21 cellular contexts compared by ENCODE assay signal in the genomic region with DNA sequence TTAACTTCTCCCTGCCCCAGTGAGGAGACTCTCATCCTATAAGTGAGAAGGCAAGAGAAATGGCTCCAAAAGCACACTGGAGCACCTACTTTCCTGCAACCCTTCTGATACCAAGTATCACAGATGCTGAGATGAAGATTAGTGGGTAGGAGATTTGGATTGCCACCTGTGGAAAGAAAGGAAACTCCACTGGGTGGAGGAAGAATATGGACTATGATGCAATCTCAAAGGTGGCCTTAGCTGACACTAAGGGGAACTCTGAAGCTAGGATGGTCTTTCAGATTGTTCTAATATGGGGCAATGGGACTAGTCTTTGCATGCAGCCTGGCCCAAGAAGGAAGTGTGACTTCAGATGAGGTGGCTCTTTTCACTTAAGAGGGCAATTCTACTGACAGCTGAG. TPM values are rescaled to one million over a fixed set of nuclear protein-coding genes. Genes with fewer than 3 reads are reported as not detected.
DNase-seq lines count a peak whose midpoint lies in the region; ATAC-seq and TF ChIP-seq lines count a peak whose summit lies in the region.
"Had no signal": no experiment of that assay in that cellular context is flagged by ENCODE, and none has a peak within 500 bp of the region (broad histone marks: within the 10 kb centered on the region; RNA-seq: fewer than 3 reads in every experiment).

No MANE protein-coding gene starts in this region.

- no peaks in the 10 kb centered on the region for H3K27me3 Mint-ChIP-seq in activated CD8-positive, alpha-beta T cell treated with anti-CD3 and anti-CD28 coated beads, Interleukin-2, amount 10 ng/mL, durations not matched to agents 7 days and 5 days (ENCODE audit: low read depth)
- no peaks in the 10 kb centered on the region for H3K27me3 Mint-ChIP-seq in activated CD8-positive, alpha-beta T cell treated with anti-CD3 and anti-CD28 coated beads for 36 hours
- H3K27me3 Mint-ChIP-seq in activated T-helper 17 cell treated with anti-CD3 and anti-CD28 coated beads, Interleukin-2, amount 50 U/mL, for 72 hours = no peaks in the 10 kb centered on the region
- H3K27me3 Mint-ChIP-seq in progenitor cell of endocrine pancreas = no peaks in the 10 kb centered on the region
- H3K27me3 Mint-ChIP-seq: CD4-positive, alpha-beta T cell; IgD-negative memory B cell had no signal

- no peaks in the 10 kb centered on the region for H3K4me1 ChIP-seq in KMS-11 (ENCODE audit: low read depth, poor library complexity, severe bottlenecking)
- H3K4me1 ChIP-seq: BLaER1, SJCRH30 had no signal

- no peak for DNase-seq in activated CD8-positive, alpha-beta T cell treated with anti-CD3 and anti-CD28 coated beads, Interleukin-2, amount 10 ng/mL, durations not matched to agents 7 days and 5 days
- DNase-seq in activated CD8-positive, alpha-beta T cell treated with anti-CD3 and anti-CD28 coated beads for 36 hours = no peak
- DNase-seq in progenitor cell of endocrine pancreas (ENCODE audit: low spot score, unreplicated experiment) = no peak
- no peak for DNase-seq in NCI-H2227 (lab: John Stamatoyannopoulos, UW; ENCODE audit: unreplicated experiment)
- no peak for DNase-seq in DMS153 treated with DMSO at 0.1 percent for 48 hours (lab: John Stamatoyannopoulos, UW; ENCODE audit: unreplicated experiment)
- DNase-seq: CD4-positive, alpha-beta T cell; COR-L47; Karpas-422; NCI-H1048; NCI-H1417; NCI-H1694; NCI-H2081; NCI-H226; NCI-H510A; SJCRH30 had no signal

- H3K27ac Mint-ChIP-seq in activated CD8-positive, alpha-beta T cell treated with anti-CD3 and anti-CD28 coated beads, Interleukin-2, amount 10 ng/mL, durations not matched to agents 7 days and 5 days = peak overlapping the region; percentile 2
- no peak overlapping the region for H3K27ac Mint-ChIP-seq in activated CD8-positive, alpha-beta T cell treated with anti-CD3 and anti-CD28 coated beads for 36 hours
- H3K27ac Mint-ChIP-seq in activated T-helper 17 cell treated with anti-CD3 and anti-CD28 coated beads, Interleukin-2, amount 50 U/mL, for 72 hours = peak overlapping the region; percentile 22
- peak overlapping the region; percentile 34 for H3K27ac Mint-ChIP-seq in progenitor cell of endocrine pancreas

- peak overlapping the region; percentile 8; the same call in 1 of the 2 replicates for H3K27ac ChIP-seq in KMS-11
- H3K27ac ChIP-seq: BLaER1, SJCRH30 had no signal

- no peak overlapping the region for H3K9ac ChIP-seq in KMS-11
- H3K9ac ChIP-seq: BLaER1 had no signal

- H3K4me3 ChIP-seq in KMS-11 (IDR thresholded peaks at IDR 0.05; ENCODE audit: insufficient read depth, low read depth, low read length) = no peak overlapping the region
- H3K4me3 ChIP-seq: BLaER1, SJCRH30 had no signal

- H3K79me2 ChIP-seq in KMS-11 (ENCODE audit: insufficient read depth, low read depth) = peaks cover 15% of the 10 kb centered on the region

- H4K20me1 ChIP-seq in KMS-11 (ENCODE audit: insufficient read depth) = no peaks in the 10 kb centered on the region

- no peak for TF ChIP-seq CTCF in activated CD8-positive, alpha-beta T cell treated with anti-CD3 and anti-CD28 coated beads for 36 hours (IDR thresholded peaks at IDR 0.05)
- TF ChIP-seq CTCF in KMS-11 (conservative IDR thresholded peaks at IDR 0.05; ENCODE audit: low read depth, low read length) (no peak), progenitor cell of endocrine pancreas (IDR thresholded peaks at IDR 0.05; ENCODE audit: unreplicated experiment) (no peak)

- H3K9me3 Mint-ChIP-seq in activated CD8-positive, alpha-beta T cell treated with anti-CD3 and anti-CD28 coated beads, Interleukin-2, amount 10 ng/mL, durations not matched to agents 7 days and 5 days (ENCODE audit: insufficient read depth) = peaks cover 6% of the 10 kb centered on the region
- peaks cover 13% of the 10 kb centered on the region for H3K9me3 Mint-ChIP-seq in activated CD8-positive, alpha-beta T cell treated with anti-CD3 and anti-CD28 coated beads for 36 hours
- H3K9me3 Mint-ChIP-seq in activated T-helper 17 cell treated with anti-CD3 and anti-CD28 coated beads, Interleukin-2, amount 50 U/mL, for 72 hours = peaks cover 15% of the 10 kb centered on the region
- peaks cover 19% of the 10 kb centered on the region for H3K9me3 Mint-ChIP-seq in progenitor cell of endocrine pancreas (ENCODE audit: low read depth)

- peaks cover 18% of the 10 kb centered on the region; the same call in 1 of the 2 replicates for H3K36me3 ChIP-seq in KMS-11 (ENCODE audit: insufficient read depth)

- ATAC-seq in activated CD8-positive, alpha-beta T cell treated with anti-CD3 and anti-CD28 coated beads, Interleukin-2, amount 10 ng/mL, durations not matched to agents 7 days and 5 days = no peak
- no peak for ATAC-seq in activated CD8-positive, alpha-beta T cell treated with anti-CD3 and anti-CD28 coated beads for 36 hours
- no peak for ATAC-seq in activated T-helper 17 cell treated with anti-CD3 and anti-CD28 coated beads, Interleukin-2, amount 50 U/mL, for 72 hours (replicated peaks)
- no peak for ATAC-seq in HG03432 (IDR thresholded peaks at IDR 0.05; ENCODE audit: unreplicated experiment)
- ATAC-seq: SK-N-SH treated with all-trans-retinoic acid at 6 μM for 48 hours had no signal

- no peak overlapping the region for H3K4me2 ChIP-seq in KMS-11
- H3K4me2 ChIP-seq: BLaER1 had no signal

- CTCF ChIA-PET in activated CD8-positive, alpha-beta T cell treated with anti-CD3 and anti-CD28 coated beads, Interleukin-2, amount 10 ng/mL, durations not matched to agents 7 days and 5 days (lab: Charles Lee) = interaction anchor here (1.5 to 2.5 kb wide), 2 partner anchors 10 to 15 kb away, joined by 7 to 16 read pairs; no protein-coding TSS in a partner anchor
- CTCF ChIA-PET in activated CD8-positive, alpha-beta T cell treated with anti-CD3 and anti-CD28 coated beads for 36 hours (lab: Charles Lee) = interaction anchor here (1.8 kb wide), 1 partner anchor 15 kb away, joined by 13 read pairs; no protein-coding TSS in a partner anchor

- H2AFZ ChIP-seq in KMS-11 (ENCODE audit: low read depth) = no peak overlapping the region

- H3K36me3 Mint-ChIP-seq in activated CD8-positive, alpha-beta T cell treated with anti-CD3 and anti-CD28 coated beads, Interleukin-2, amount 10 ng/mL, durations not matched to agents 7 days and 5 days (ENCODE audit: low read depth) = peaks cover 78% of the 10 kb centered on the region
- peaks cover 57% of the 10 kb centered on the region for H3K36me3 Mint-ChIP-seq in activated CD8-positive, alpha-beta T cell treated with anti-CD3 and anti-CD28 coated beads for 36 hours (ENCODE audit: low read depth)
- H3K36me3 Mint-ChIP-seq in activated T-helper 17 cell treated with anti-CD3 and anti-CD28 coated beads, Interleukin-2, amount 50 U/mL, for 72 hours (ENCODE audit: low read depth) = peaks cover 82% of the 10 kb centered on the region
- H3K36me3 Mint-ChIP-seq in progenitor cell of endocrine pancreas (ENCODE audit: insufficient read depth) = peaks cover 46% of the 10 kb centered on the region

- no peak overlapping the region for H3K4me3 Mint-ChIP-seq in activated CD8-positive, alpha-beta T cell treated with anti-CD3 and anti-CD28 coated beads, Interleukin-2, amount 10 ng/mL, durations not matched to agents 7 days and 5 days
- H3K4me3 Mint-ChIP-seq in activated CD8-positive, alpha-beta T cell treated with anti-CD3 and anti-CD28 coated beads for 36 hours = no peak overlapping the region
- H3K4me3 Mint-ChIP-seq in activated T-helper 17 cell treated with anti-CD3 and anti-CD28 coated beads, Interleukin-2, amount 50 U/mL, for 72 hours = no peak overlapping the region
- no peak overlapping the region for H3K4me3 Mint-ChIP-seq in progenitor cell of endocrine pancreas (ENCODE audit: low read depth)
- H3K4me3 Mint-ChIP-seq: CD4-positive, alpha-beta T cell; IgD-negative memory B cell had no signal

- POLR2A ChIA-PET in activated CD8-positive, alpha-beta T cell treated with anti-CD3 and anti-CD28 coated beads, Interleukin-2, amount 10 ng/mL, durations not matched to agents 7 days and 5 days (lab: Charles Lee) = no interaction called here
- POLR2A ChIA-PET in activated CD8-positive, alpha-beta T cell treated with anti-CD3 and anti-CD28 coated beads for 36 hours (lab: Charles Lee) = interaction anchor here (1.4 to 2.1 kb wide), 3 partner anchors 13 to 88 kb away, joined by 3 to 7 read pairs (median 7); no protein-coding TSS in a partner anchor

- H3K4me1 Mint-ChIP-seq in activated CD8-positive, alpha-beta T cell treated with anti-CD3 and anti-CD28 coated beads, Interleukin-2, amount 10 ng/mL, durations not matched to agents 7 days and 5 days (ENCODE audit: low read depth) = peaks cover 2% of the 10 kb centered on the region
- H3K4me1 Mint-ChIP-seq in activated CD8-positive, alpha-beta T cell treated with anti-CD3 and anti-CD28 coated beads for 36 hours (ENCODE audit: low read depth) = no peaks in the 10 kb centered on the region
- no peaks in the 10 kb centered on the region for H3K4me1 Mint-ChIP-seq in activated T-helper 17 cell treated with anti-CD3 and anti-CD28 coated beads, Interleukin-2, amount 50 U/mL, for 72 hours
- no peaks in the 10 kb centered on the region for H3K4me1 Mint-ChIP-seq in progenitor cell of endocrine pancreas (ENCODE audit: low read depth)
- H3K4me1 Mint-ChIP-seq: IgD-negative memory B cell had no signal

- intact Hi-C loops in activated CD8-positive, alpha-beta T cell treated with anti-CD3 and anti-CD28 coated beads for 36 hours (cut with micrococcal nuclease) = no loop called here

- H3K27me3 ChIP-seq in KMS-11 (ENCODE audit: insufficient read depth, low read depth) = no peaks in the 10 kb centered on the region
- H3K27me3 ChIP-seq: BLaER1, SJCRH30 had no signal

RNA-seq across cellular contexts. Expression of gene PRKRA, which starts 21.6 kb away (rescaled TPM):
- 10 to 100 TPM; 41.2 to 41.8 TPM for total RNA-seq in activated CD8-positive, alpha-beta T cell treated with anti-CD3 and anti-CD28 coated beads, Interleukin-2, amount 10 ng/mL, durations not matched to agents 7 days and 5 days
- 10 to 100 TPM; 74.8 to 78.0 TPM for total RNA-seq in activated CD8-positive, alpha-beta T cell treated with anti-CD3 and anti-CD28 coated beads for 36 hours
- total RNA-seq in activated T-helper 17 cell treated with anti-CD3 and anti-CD28 coated beads, Interleukin-2, amount 50 U/mL, for 72 hours = 10 to 100 TPM; 61.3 to 67.6 TPM
- 92.1 and 97.6 TPM in 2 replicates for total RNA-seq in progenitor cell of endocrine pancreas

RNA-seq across cellular contexts. Expression of gene PJVK, which starts 21.8 kb away (rescaled TPM):
- under 1 TPM; 0.50 to 0.99 TPM for total RNA-seq in activated CD8-positive, alpha-beta T cell treated with anti-CD3 and anti-CD28 coated beads, Interleukin-2, amount 10 ng/mL, durations not matched to agents 7 days and 5 days
- total RNA-seq in activated CD8-positive, alpha-beta T cell treated with anti-CD3 and anti-CD28 coated beads for 36 hours = 1 to 10 TPM; 3.2 to 4.6 TPM
- total RNA-seq in activated T-helper 17 cell treated with anti-CD3 and anti-CD28 coated beads, Interleukin-2, amount 50 U/mL, for 72 hours = 1 to 10 TPM; 2.3 to 2.4 TPM
- total RNA-seq in progenitor cell of endocrine pancreas = 7.7 and 9.2 TPM in 2 replicates

RNA-seq across cellular contexts. Expression of gene FKBP7, which starts 49.1 kb away (rescaled TPM):
- total RNA-seq in activated CD8-positive, alpha-beta T cell treated with anti-CD3 and anti-CD28 coated beads, Interleukin-2, amount 10 ng/mL, durations not matched to agents 7 days and 5 days = 1 to 10 TPM; 2.6 to 3.6 TPM
- total RNA-seq in activated CD8-positive, alpha-beta T cell treated with anti-CD3 and anti-CD28 coated beads for 36 hours = 1 to 10 TPM; 2.1 to 3.0 TPM
- 1 to 10 TPM; 1.7 to 2.6 TPM for total RNA-seq in activated T-helper 17 cell treated with anti-CD3 and anti-CD28 coated beads, Interleukin-2, amount 50 U/mL, for 72 hours
- total RNA-seq in progenitor cell of endocrine pancreas = 14.0 and 15.8 TPM in 2 replicates

RNA-seq across cellular contexts. Expression of gene PLEKHA3, which starts 50.9 kb away (rescaled TPM):
- 10 to 100 TPM; 22.3 to 23.1 TPM for total RNA-seq in activated CD8-positive, alpha-beta T cell treated with anti-CD3 and anti-CD28 coated beads, Interleukin-2, amount 10 ng/mL, durations not matched to agents 7 days and 5 days
- 10 to 100 TPM; 21.0 to 22.2 TPM for total RNA-seq in activated CD8-positive, alpha-beta T cell treated with anti-CD3 and anti-CD28 coated beads for 36 hours
- 10 to 100 TPM; 17.9 to 26.4 TPM for total RNA-seq in activated T-helper 17 cell treated with anti-CD3 and anti-CD28 coated beads, Interleukin-2, amount 50 U/mL, for 72 hours
- 28.2 and 31.0 TPM in 2 replicates for total RNA-seq in progenitor cell of endocrine pancreas
